8 cellular contexts compared by ENCODE assay signal in genomic region chrX:15855562-15856256, GRCh38. TPM values are rescaled to one million over a fixed set of nuclear protein-coding genes. Genes with fewer than 3 reads are reported as not detected.
DNase-seq lines count a peak whose midpoint lies in the region; ATAC-seq and TF ChIP-seq lines count a peak whose summit lies in the region.

No MANE protein-coding gene starts in this region.

- TF ChIP-seq CTCF in dorsolateral prefrontal cortex (IDR thresholded peaks at IDR 0.05 in 54 of 56, conservative IDR thresholded peaks at IDR 0.05 in 2 of 56; ENCODE audit: low read depth in 1 of 56, partially characterized antibody in 56 of 56): no peak
- no peak for TF ChIP-seq CTCF in neutrophil (IDR thresholded peaks at IDR 0.05)

- H3K27ac ChIP-seq in dorsolateral prefrontal cortex: peak overlapping the region; percentile 37 to 95 (median 89)
- peak overlapping the region; percentile 99 for H3K27ac ChIP-seq in neutrophil

- peak overlapping the region; percentile 77 for H3K4me3 ChIP-seq in NT2/D1 (ENCODE audit: insufficient read length, low read depth)
- H3K4me3 ChIP-seq in dorsolateral prefrontal cortex: peak overlapping the region; percentile 31 to 85 (median 73)
- peak overlapping the region; percentile 66 to 80 for H3K4me3 ChIP-seq in neutrophil (ENCODE audit: low read depth in 1 of 2, low read length in 1 of 2)

- ATAC-seq in HG03280 (IDR thresholded peaks at IDR 0.05; ENCODE audit: unreplicated experiment): no peak
- ATAC-seq in HG03159 (IDR thresholded peaks at IDR 0.05; ENCODE audit: unreplicated experiment): no peak

- H3K9ac ChIP-seq in NT2/D1 (ENCODE audit: insufficient read length, low read depth): peak overlapping the region; percentile 82

- DNase-seq in NCI-H1092 treated with DMSO at 0.1 percent for 48 hours (lab: John Stamatoyannopoulos, UW) (peak; percentile 54), NCI-H1092 (lab: John Stamatoyannopoulos, UW) (no peak), NT2/D1 (ENCODE audit: low read depth, low spot score) (no peak), dorsolateral prefrontal cortex (peak in 1 of 10 donors; percentile 47), SIG-M5 (lab: John Stamatoyannopoulos, UW) (no peak)

- H3K4me1 ChIP-seq in NT2/D1 (ENCODE audit: insufficient read depth, insufficient read length) (no peaks in the 10 kb centered on the region), neutrophil (ENCODE audit: control insufficient read depth in 1 of 2, insufficient read depth in 1 of 2, low read depth in 1 of 2, low read length in 1 of 2) (peaks cover 25 to 36% of the 10 kb centered on the region in 2 experiments)

- H3K27me3 ChIP-seq in NT2/D1 (ENCODE audit: insufficient read depth, insufficient read length) (no peaks in the 10 kb centered on the region), dorsolateral prefrontal cortex (peaks cover 0 to 55% (median 7%) of the 10 kb centered on the region in 45 donors), neutrophil (no peaks in the 10 kb centered on the region)

- intact Hi-C loops in dorsolateral prefrontal cortex (cut with DNase I): loop anchor here (2.0 to 10.0 kb wide), 4 partner anchors 59 to 929 kb away; partner anchors contain the start of genes TXLNG (in 1 of the 2) and ZRSR2 (in 1 of the 2)

- H3K36me3 ChIP-seq in NT2/D1 (ENCODE audit: insufficient read depth, insufficient read length, low read length) (peaks cover 18% of the 10 kb centered on the region), neutrophil (peaks cover 8% of the 10 kb centered on the region)

- H3K9me3 ChIP-seq in NT2/D1 (ENCODE audit: insufficient read depth, low read length): no peaks in the 10 kb centered on the region
- no peaks in the 10 kb centered on the region for H3K9me3 ChIP-seq in neutrophil

RNA-seq across cellular contexts. Expression of gene AP1S2, which starts 1.1 kb away (rescaled TPM):
- total RNA-seq in dorsolateral prefrontal cortex: 10 to 100 TPM; 33.9 to 89.2 (median 63.3) TPM
